1 cellular context compared by ENCODE assay signal in the genomic region with DNA sequence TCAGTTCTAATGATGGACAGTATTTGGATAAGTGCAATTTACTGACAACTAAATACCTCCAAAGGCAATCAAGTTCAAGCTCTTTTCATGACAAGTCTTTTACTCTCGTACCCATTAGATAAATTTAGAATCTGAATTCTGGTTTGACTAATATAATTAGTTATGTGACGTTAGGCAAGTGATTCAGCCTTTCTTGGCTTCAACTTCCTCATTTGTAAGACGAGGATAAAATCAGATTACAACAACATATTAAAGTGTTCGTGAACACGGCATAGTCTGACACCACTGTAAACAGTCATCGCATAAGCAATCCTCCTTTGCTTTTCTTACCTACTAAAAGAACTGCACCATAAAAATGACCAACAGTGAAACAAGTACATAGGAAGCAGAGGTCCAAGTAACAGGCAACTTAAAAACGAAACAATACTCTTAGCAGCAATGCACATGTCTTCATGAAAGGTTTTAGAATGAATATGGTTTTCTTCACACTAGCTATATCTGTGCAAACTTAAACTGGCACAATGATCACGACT.
TF ChIP-seq lines count a peak whose summit lies in the region.

No MANE protein-coding gene starts in this region.

TF ChIP-seq in GM12878, 131 proteins besides CTCF, POLR2A, EP300 and RAD21 (continues in another document):
- TF ChIP-seq, protein P1, sequence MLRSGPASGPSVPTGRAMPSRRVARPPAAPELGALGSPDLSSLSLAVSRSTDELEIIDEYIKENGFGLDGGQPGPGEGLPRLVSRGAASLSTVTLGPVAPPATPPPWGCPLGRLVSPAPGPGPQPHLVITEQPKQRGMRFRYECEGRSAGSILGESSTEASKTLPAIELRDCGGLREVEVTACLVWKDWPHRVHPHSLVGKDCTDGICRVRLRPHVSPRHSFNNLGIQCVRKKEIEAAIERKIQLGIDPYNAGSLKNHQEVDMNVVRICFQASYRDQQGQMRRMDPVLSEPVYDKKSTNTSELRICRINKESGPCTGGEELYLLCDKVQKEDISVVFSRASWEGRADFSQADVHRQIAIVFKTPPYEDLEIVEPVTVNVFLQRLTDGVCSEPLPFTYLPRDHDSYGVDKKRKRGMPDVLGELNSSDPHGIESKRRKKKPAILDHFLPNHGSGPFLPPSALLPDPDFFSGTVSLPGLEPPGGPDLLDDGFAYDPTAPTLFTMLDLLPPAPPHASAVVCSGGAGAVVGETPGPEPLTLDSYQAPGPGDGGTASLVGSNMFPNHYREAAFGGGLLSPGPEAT (IDR thresholded peaks at IDR 0.05; ENCODE audit: low read depth) = no peak
- TF ChIP-seq, protein P2, sequence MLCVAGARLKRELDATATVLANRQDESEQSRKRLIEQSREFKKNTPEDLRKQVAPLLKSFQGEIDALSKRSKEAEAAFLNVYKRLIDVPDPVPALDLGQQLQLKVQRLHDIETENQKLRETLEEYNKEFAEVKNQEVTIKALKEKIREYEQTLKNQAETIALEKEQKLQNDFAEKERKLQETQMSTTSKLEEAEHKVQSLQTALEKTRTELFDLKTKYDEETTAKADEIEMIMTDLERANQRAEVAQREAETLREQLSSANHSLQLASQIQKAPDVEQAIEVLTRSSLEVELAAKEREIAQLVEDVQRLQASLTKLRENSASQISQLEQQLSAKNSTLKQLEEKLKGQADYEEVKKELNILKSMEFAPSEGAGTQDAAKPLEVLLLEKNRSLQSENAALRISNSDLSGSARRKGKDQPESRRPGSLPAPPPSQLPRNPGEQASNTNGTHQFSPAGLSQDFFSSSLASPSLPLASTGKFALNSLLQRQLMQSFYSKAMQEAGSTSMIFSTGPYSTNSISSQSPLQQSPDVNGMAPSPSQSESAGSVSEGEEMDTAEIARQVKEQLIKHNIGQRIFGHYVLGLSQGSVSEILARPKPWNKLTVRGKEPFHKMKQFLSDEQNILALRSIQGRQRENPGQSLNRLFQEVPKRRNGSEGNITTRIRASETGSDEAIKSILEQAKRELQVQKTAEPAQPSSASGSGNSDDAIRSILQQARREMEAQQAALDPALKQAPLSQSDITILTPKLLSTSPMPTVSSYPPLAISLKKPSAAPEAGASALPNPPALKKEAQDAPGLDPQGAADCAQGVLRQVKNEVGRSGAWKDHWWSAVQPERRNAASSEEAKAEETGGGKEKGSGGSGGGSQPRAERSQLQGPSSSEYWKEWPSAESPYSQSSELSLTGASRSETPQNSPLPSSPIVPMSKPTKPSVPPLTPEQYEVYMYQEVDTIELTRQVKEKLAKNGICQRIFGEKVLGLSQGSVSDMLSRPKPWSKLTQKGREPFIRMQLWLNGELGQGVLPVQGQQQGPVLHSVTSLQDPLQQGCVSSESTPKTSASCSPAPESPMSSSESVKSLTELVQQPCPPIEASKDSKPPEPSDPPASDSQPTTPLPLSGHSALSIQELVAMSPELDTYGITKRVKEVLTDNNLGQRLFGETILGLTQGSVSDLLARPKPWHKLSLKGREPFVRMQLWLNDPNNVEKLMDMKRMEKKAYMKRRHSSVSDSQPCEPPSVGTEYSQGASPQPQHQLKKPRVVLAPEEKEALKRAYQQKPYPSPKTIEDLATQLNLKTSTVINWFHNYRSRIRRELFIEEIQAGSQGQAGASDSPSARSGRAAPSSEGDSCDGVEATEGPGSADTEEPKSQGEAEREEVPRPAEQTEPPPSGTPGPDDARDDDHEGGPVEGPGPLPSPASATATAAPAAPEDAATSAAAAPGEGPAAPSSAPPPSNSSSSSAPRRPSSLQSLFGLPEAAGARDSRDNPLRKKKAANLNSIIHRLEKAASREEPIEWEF (IDR thresholded peaks at IDR 0.05; ENCODE audit: insufficient replicate concordance, low read depth, low read length) = no peak
- TF ChIP-seq CREB1 (IDR thresholded peaks at IDR 0.05; ENCODE audit: low read depth) = peak; percentile 81
- TF ChIP-seq, protein P3, sequence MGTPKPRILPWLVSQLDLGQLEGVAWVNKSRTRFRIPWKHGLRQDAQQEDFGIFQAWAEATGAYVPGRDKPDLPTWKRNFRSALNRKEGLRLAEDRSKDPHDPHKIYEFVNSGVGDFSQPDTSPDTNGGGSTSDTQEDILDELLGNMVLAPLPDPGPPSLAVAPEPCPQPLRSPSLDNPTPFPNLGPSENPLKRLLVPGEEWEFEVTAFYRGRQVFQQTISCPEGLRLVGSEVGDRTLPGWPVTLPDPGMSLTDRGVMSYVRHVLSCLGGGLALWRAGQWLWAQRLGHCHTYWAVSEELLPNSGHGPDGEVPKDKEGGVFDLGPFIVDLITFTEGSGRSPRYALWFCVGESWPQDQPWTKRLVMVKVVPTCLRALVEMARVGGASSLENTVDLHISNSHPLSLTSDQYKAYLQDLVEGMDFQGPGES (IDR thresholded peaks at IDR 0.05) = no peak
- no peak for TF ChIP-seq STAT1 (conservative IDR thresholded peaks at IDR 0.05)
- TF ChIP-seq, protein P4, sequence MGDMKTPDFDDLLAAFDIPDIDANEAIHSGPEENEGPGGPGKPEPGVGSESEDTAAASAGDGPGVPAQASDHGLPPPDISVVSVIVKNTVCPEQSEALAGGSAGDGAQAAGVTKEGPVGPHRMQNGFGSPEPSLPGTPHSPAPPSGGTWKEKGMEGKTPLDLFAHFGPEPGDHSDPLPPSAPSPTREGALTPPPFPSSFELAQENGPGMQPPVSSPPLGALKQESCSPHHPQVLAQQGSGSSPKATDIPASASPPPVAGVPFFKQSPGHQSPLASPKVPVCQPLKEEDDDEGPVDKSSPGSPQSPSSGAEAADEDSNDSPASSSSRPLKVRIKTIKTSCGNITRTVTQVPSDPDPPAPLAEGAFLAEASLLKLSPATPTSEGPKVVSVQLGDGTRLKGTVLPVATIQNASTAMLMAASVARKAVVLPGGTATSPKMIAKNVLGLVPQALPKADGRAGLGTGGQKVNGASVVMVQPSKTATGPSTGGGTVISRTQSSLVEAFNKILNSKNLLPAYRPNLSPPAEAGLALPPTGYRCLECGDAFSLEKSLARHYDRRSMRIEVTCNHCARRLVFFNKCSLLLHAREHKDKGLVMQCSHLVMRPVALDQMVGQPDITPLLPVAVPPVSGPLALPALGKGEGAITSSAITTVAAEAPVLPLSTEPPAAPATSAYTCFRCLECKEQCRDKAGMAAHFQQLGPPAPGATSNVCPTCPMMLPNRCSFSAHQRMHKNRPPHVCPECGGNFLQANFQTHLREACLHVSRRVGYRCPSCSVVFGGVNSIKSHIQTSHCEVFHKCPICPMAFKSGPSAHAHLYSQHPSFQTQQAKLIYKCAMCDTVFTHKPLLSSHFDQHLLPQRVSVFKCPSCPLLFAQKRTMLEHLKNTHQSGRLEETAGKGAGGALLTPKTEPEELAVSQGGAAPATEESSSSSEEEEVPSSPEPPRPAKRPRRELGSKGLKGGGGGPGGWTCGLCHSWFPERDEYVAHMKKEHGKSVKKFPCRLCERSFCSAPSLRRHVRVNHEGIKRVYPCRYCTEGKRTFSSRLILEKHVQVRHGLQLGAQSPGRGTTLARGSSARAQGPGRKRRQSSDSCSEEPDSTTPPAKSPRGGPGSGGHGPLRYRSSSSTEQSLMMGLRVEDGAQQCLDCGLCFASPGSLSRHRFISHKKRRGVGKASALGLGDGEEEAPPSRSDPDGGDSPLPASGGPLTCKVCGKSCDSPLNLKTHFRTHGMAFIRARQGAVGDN (IDR thresholded peaks at IDR 0.05) = peak; percentile 74
- TF ChIP-seq, protein P5, sequence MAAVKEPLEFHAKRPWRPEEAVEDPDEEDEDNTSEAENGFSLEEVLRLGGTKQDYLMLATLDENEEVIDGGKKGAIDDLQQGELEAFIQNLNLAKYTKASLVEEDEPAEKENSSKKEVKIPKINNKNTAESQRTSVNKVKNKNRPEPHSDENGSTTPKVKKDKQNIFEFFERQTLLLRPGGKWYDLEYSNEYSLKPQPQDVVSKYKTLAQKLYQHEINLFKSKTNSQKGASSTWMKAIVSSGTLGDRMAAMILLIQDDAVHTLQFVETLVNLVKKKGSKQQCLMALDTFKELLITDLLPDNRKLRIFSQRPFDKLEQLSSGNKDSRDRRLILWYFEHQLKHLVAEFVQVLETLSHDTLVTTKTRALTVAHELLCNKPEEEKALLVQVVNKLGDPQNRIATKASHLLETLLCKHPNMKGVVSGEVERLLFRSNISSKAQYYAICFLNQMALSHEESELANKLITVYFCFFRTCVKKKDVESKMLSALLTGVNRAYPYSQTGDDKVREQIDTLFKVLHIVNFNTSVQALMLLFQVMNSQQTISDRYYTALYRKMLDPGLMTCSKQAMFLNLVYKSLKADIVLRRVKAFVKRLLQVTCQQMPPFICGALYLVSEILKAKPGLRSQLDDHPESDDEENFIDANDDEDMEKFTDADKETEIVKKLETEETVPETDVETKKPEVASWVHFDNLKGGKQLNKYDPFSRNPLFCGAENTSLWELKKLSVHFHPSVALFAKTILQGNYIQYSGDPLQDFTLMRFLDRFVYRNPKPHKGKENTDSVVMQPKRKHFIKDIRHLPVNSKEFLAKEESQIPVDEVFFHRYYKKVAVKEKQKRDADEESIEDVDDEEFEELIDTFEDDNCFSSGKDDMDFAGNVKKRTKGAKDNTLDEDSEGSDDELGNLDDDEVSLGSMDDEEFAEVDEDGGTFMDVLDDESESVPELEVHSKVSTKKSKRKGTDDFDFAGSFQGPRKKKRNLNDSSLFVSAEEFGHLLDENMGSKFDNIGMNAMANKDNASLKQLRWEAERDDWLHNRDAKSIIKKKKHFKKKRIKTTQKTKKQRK (IDR thresholded peaks at IDR 0.05; ENCODE audit: low read depth, low read length) = no peak
- TF ChIP-seq BACH1 (IDR thresholded peaks at IDR 0.05; ENCODE audit: borderline replicate concordance) = 0 out of 2 replicates have a peak, but pooled peaks have one; percentile 35
- TF ChIP-seq, protein P6, sequence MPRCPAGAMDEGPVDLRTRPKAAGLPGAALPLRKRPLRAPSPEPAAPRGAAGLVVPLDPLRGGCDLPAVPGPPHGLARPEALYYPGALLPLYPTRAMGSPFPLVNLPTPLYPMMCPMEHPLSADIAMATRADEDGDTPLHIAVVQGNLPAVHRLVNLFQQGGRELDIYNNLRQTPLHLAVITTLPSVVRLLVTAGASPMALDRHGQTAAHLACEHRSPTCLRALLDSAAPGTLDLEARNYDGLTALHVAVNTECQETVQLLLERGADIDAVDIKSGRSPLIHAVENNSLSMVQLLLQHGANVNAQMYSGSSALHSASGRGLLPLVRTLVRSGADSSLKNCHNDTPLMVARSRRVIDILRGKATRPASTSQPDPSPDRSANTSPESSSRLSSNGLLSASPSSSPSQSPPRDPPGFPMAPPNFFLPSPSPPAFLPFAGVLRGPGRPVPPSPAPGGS (IDR thresholded peaks at IDR 0.05; ENCODE audit: borderline replicate concordance, insufficient read depth, low read depth, low read length, poor library complexity, severe bottlenecking) = no peak
- no peak for TF ChIP-seq BRCA1 (IDR thresholded peaks at IDR 0.05; ENCODE audit: low read depth, low read length)
- no peak for TF ChIP-seq BCL11A (IDR thresholded peaks at IDR 0.05; ENCODE audit: low read depth, low read length)
- no peak for TF ChIP-seq HCFC1 (IDR thresholded peaks at IDR 0.05; ENCODE audit: low read length)
- peak; percentile 75; the same call in 1 of the 2 replicates for TF ChIP-seq STAT3 (IDR thresholded peaks at IDR 0.05; ENCODE audit: low read depth, low read length)
- TF ChIP-seq, protein P7, sequence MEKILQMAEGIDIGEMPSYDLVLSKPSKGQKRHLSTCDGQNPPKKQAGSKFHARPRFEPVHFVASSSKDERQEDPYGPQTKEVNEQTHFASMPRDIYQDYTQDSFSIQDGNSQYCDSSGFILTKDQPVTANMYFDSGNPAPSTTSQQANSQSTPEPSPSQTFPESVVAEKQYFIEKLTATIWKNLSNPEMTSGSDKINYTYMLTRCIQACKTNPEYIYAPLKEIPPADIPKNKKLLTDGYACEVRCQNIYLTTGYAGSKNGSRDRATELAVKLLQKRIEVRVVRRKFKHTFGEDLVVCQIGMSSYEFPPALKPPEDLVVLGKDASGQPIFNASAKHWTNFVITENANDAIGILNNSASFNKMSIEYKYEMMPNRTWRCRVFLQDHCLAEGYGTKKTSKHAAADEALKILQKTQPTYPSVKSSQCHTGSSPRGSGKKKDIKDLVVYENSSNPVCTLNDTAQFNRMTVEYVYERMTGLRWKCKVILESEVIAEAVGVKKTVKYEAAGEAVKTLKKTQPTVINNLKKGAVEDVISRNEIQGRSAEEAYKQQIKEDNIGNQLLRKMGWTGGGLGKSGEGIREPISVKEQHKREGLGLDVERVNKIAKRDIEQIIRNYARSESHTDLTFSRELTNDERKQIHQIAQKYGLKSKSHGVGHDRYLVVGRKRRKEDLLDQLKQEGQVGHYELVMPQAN (conservative IDR thresholded peaks at IDR 0.05) = no peak
- TF ChIP-seq, protein P8, sequence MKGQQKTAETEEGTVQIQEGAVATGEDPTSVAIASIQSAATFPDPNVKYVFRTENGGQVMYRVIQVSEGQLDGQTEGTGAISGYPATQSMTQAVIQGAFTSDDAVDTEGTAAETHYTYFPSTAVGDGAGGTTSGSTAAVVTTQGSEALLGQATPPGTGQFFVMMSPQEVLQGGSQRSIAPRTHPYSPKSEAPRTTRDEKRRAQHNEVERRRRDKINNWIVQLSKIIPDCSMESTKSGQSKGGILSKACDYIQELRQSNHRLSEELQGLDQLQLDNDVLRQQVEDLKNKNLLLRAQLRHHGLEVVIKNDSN (IDR thresholded peaks at IDR 0.05; ENCODE audit: borderline replicate concordance, extremely low read length, insufficient read depth, low read depth, low read length) = no peak
- TF ChIP-seq NR2F1 (conservative IDR thresholded peaks at IDR 0.05) = no peak
- TF ChIP-seq ETV6 (conservative IDR thresholded peaks at IDR 0.05 in 1 of 2, IDR thresholded peaks at IDR 0.05 in 1 of 2; ENCODE audit: borderline replicate concordance in 1 of 2, low read depth in 1 of 2) = no peak
- TF ChIP-seq SIX5 (IDR thresholded peaks at IDR 0.05; ENCODE audit: low read depth, low read length, severe bottlenecking) = no peak
- no peak for TF ChIP-seq MYB (IDR thresholded peaks at IDR 0.05; ENCODE audit: borderline replicate concordance, low read depth, low read length)
- TF ChIP-seq DPF2 (IDR thresholded peaks at IDR 0.05) = peak; percentile 48
- no peak for TF ChIP-seq KDM1A (IDR thresholded peaks at IDR 0.05; ENCODE audit: borderline replicate concordance)
- TF ChIP-seq PAX5 (IDR thresholded peaks at IDR 0.05; ENCODE audit: borderline replicate concordance, low read depth, low read length) = no peak
- TF ChIP-seq SMAD1 (IDR thresholded peaks at IDR 0.05; ENCODE audit: low read depth, partially characterized antibody) = no peak
- TF ChIP-seq, protein P9, sequence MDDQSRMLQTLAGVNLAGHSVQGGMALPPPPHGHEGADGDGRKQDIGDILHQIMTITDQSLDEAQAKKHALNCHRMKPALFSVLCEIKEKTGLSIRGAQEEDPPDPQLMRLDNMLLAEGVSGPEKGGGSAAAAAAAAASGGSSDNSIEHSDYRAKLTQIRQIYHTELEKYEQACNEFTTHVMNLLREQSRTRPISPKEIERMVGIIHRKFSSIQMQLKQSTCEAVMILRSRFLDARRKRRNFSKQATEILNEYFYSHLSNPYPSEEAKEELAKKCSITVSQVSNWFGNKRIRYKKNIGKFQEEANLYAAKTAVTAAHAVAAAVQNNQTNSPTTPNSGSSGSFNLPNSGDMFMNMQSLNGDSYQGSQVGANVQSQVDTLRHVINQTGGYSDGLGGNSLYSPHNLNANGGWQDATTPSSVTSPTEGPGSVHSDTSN (IDR thresholded peaks at IDR 0.05; ENCODE audit: insufficient replicate concordance, low read depth, low read length) = no peak
